ENCODE assay signal across 3 cellular contexts in the genomic region with DNA sequence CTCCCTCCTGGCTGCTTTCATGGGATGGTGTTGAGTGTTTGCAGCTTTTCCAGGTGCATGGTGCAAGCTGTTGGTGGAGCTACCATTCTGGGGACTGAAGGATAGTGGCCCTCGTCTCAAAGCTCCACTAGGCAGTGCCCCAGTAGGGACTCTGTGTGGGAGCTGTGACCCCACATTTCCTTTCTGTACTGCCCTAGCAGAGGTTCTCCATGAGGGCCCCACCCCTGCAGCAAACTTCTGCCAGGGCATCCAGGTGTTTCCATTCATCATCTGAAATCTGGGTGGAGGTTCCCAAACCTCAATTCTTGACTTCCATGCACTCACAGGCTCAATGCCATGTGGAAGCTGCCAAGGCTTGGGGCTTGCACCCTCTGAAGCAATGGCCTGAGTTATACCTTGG.
A peak's percentile ranks its signal among the peaks of the same experiment; 100 is the strongest.
DNase-seq lines count a peak whose midpoint lies in the region; ATAC-seq, FAIRE-seq and TF ChIP-seq lines count a peak whose summit lies in the region.
"Not testable (repeated sequence)": the region's sequence is repeated elsewhere in the genome, so short reads cannot be mapped to it uniquely, and the experiment has no call there.

No MANE protein-coding gene starts in this region.

- H3K4me2 ChIP-seq in DND-41 (ENCODE audit: insufficient read depth, low read length); K562 (ENCODE audit: insufficient read depth, low read length): not testable (repeated sequence)

- intact Hi-C loops in K562 (cut with micrococcal nuclease) = not testable (repeated sequence)

- WGBS in K562 (ENCODE audit: insufficient coverage, low coverage, missing lambda C conversion rate) = no CpG with 5 or more reads among the region's 1 CpG

- BruUV-seq in K562 (replicated peaks; lab: Mats Ljungman, UMichigan) = not testable (repeated sequence)

- not testable (repeated sequence) for TF ChIP-seq POLR2A in K562 (conservative IDR thresholded peaks at IDR 0.05)

- in situ Hi-C loops in K562 (cut with MboI) = not testable (repeated sequence)

- not testable (repeated sequence) for H4K20me1 ChIP-seq in DND-41 (ENCODE audit: insufficient read depth, low read length); K562 (replicated peaks; ENCODE audit: control insufficient read depth, insufficient read depth, low read length)

- not testable (repeated sequence) for TF ChIP-seq CTCF in DND-41 (IDR thresholded peaks at IDR 0.05; ENCODE audit: borderline replicate concordance, extremely low read depth, low read length, poor library complexity, severe bottlenecking); HEK293 (tag by site-specific recombination; IDR thresholded peaks at IDR 0.05); K562 (IDR thresholded peaks at IDR 0.05 in 2 of 3, conservative IDR thresholded peaks at IDR 0.05 in 1 of 3; ENCODE audit: insufficient read depth in 2 of 3, low read depth in 1 of 3, low read length in 3 of 3)

- H3K4me1 ChIP-seq in DND-41 (ENCODE audit: insufficient read depth, low read length) = peaks cover 35% of the 10 kb centered on the region
- H3K4me1 ChIP-seq in HEK293 (ENCODE audit: control insufficient read depth, insufficient read depth, low read length); K562 (replicated peaks in 1 of 2; ENCODE audit: control insufficient read depth in 2 of 2, insufficient read depth in 2 of 2, low read length in 2 of 2): not testable (repeated sequence)

- TF ChIP-seq EP300 in K562 (IDR thresholded peaks at IDR 0.05; ENCODE audit: low read length) = not testable (repeated sequence)

- not testable (repeated sequence) for H3K9ac ChIP-seq in DND-41 (ENCODE audit: low read depth, low read length); K562 (ENCODE audit: insufficient read depth in 1 of 2, low read depth in 2 of 2, low read length in 2 of 2)

- CTCF ChIA-PET in HEK293 (lab: Yijun Ruan, JAX); K562 (lab: Yijun Ruan, JAX; ENCODE audit: low intra/inter-chr PET ratio): not testable (repeated sequence)

- not testable (repeated sequence) for H3K9me1 ChIP-seq in K562 (ENCODE audit: control insufficient read depth, insufficient read depth, low read length)

- not testable (repeated sequence) for ATAC-seq in DND-41 (ENCODE audit: insufficient read depth, low read depth); K562

- TF ChIP-seq RAD21 in K562 (CRISPR knock-in tag; conservative IDR thresholded peaks at IDR 0.05 in 1 of 2, IDR thresholded peaks at IDR 0.05 in 1 of 2) = not testable (repeated sequence)

- FAIRE-seq in K562 (lab: Jason Lieb, UNC) = not testable (repeated sequence)

- peak; percentile 12 for DNase-seq in DND-41
- not testable (repeated sequence) for DNase-seq in K562 (ENCODE audit: extremely low read depth in 1 of 4, low spot score in 3 of 4)

- H3K27ac ChIP-seq in DND-41 (ENCODE audit: low read length); HEK293 (ENCODE audit: extremely low read depth, low read depth, low read length); K562 (ENCODE audit: extremely low read depth, low read depth, low read length): not testable (repeated sequence)

- H3K9me3 ChIP-seq in DND-41 (ENCODE audit: insufficient read depth, low read length, severe bottlenecking) = peaks cover 20% of the 10 kb centered on the region
- not testable (repeated sequence) for H3K9me3 ChIP-seq in HEK293 (ENCODE audit: control insufficient read depth, insufficient read depth, low read depth, low read length); K562 (replicated peaks; ENCODE audit: control insufficient read depth, insufficient read depth, low read depth, low read length)

- H2AFZ ChIP-seq in DND-41 (ENCODE audit: low read depth, low read length); K562 (ENCODE audit: low read depth, low read length): not testable (repeated sequence)

- not testable (repeated sequence) for H3K36me3 ChIP-seq in DND-41 (ENCODE audit: insufficient read depth, low read length); HEK293 (ENCODE audit: control insufficient read depth in 2 of 2, insufficient read depth in 1 of 2, low read length in 2 of 2); K562 (ENCODE audit: control insufficient read depth, insufficient read depth, low read length)

- not testable (repeated sequence) for H3K79me2 ChIP-seq in DND-41 (ENCODE audit: insufficient read depth, low read length); K562 (ENCODE audit: control insufficient read depth, insufficient read depth, low read length)

- H3K27me3 ChIP-seq in DND-41 (ENCODE audit: insufficient read depth, low read length, poor library complexity); K562 (ENCODE audit: control insufficient read depth in 2 of 2, insufficient read depth in 2 of 2, low read length in 2 of 2): not testable (repeated sequence)

- POLR2A ChIA-PET in HEK293 (lab: Yijun Ruan, JAX); K562 (lab: Yijun Ruan, JAX): not testable (repeated sequence)

- H3K4me3 ChIP-seq in DND-41 (ENCODE audit: low read depth in 1 of 2, low read length in 2 of 2); HEK293 (ENCODE audit: low read depth, low read length); K562: not testable (repeated sequence)

TF ChIP-seq in HEK293, 187 proteins besides CTCF, POLR2A, EP300 and RAD21:
- TF ChIP-seq SETDB1 (IDR thresholded peaks at IDR 0.05; ENCODE audit: insufficient read length, low read length) = peak; percentile 56
TF ChIP-seq in HEK293: peak in this region for 1; not testable (repeated sequence) for 186.

TF ChIP-seq in K562, 482 proteins besides CTCF, POLR2A, EP300 and RAD21:
- TF ChIP-seq CBX5 (IDR thresholded peaks at IDR 0.05; ENCODE audit: borderline replicate concordance, low read depth) = 0 out of 2 replicates have a peak, but pooled peaks have one; percentile 67
